7 cellular contexts compared by ENCODE assay signal in the genomic region with DNA sequence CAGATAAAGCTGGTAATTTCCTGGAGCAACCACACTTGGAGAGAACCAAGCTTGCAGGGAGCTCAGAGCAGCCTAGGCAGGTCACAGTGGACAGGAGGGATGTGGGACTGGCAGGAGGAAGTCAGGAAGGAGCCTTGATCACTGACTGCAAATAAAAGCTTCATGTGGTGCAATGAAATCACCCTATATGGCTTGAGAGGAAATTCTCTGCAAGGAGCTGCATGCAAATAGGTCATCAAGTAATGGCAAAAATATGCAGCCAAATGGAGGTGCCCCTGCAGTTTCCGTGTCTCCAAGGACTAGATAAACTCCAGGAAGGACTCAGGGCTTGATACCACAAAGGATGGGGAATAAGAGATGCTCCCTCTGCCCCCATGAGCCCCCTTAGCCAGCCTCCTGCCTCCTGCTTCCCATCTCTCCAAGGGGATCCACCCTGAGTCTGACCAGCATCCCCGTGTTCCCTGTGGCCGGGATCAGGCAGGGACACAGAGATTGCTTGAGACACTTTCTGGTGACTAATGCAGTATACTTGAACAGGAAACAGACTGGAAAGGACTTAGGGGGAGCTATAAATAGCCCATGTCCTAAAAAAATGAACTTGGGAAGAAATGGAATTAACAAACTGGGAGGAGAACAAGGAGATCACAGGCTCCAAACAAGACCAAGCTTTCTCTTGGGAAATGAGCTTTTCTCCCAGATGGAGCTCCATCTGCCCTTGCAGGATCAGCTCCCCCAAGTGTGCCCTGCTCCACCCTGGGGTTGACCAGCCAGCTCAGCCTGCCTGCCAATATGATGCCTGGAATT. TPM values are rescaled to one million over a fixed set of nuclear protein-coding genes. Genes with fewer than 3 reads are reported as not detected.
DNase-seq lines count a peak whose midpoint lies in the region; ATAC-seq and TF ChIP-seq lines count a peak whose summit lies in the region.

No MANE protein-coding gene starts in this region.

- no peaks in the 10 kb centered on the region for H3K9me3 ChIP-seq in neural progenitor cell (ENCODE audit: low read depth)

- peak; percentile 92 for DNase-seq in HFF-Myc (ENCODE audit: extremely low read depth, low read depth)
- DNase-seq in T-cell = no peak
- DNase-seq in fibroblast of mammary gland (ENCODE audit: low read depth) = peak; percentile 98
- peak; percentile 90 for DNase-seq in posterior vena cava (ENCODE audit: low spot score)
- no peak for DNase-seq in activated effector memory CD4-positive, alpha-beta T cell treated with Interleukin-2 at 50 U/mL for 16 hours
- no peak for DNase-seq in neural progenitor cell (ENCODE audit: low spot score)

- POLR2A ChIA-PET in T-cell (lab: Charles Lee) = interaction anchor here in 1 of 2 donors (1.5 kb wide), 1 partner anchor 19 kb away, joined by 3 read pairs; no protein-coding TSS in a partner anchor

- H2AFZ ChIP-seq in neural progenitor cell (replicated peaks) = no peak overlapping the region

- H3K4me1 Mint-ChIP-seq in T-cell = peaks cover 60 to 63% (median 61%) of the 10 kb centered on the region in 3 donors
- peaks cover 12% of the 10 kb centered on the region for H3K4me1 Mint-ChIP-seq in stimulated activated memory B cell treated with anti-CD40 and anti-IgM and Interleukin-4, amounts not matched to agents 10 μg/mL and 1 μg/mL and 100 μg/mL, for 72 hours
- peaks cover 49% of the 10 kb centered on the region for H3K4me1 Mint-ChIP-seq in neural progenitor cell

- H3K4me3 Mint-ChIP-seq in T-cell (peak overlapping the region in 2 of 3 donors; percentile 52 to 53), neural progenitor cell (no peak overlapping the region)
- H3K4me3 Mint-ChIP-seq in stimulated activated memory B cell treated with anti-CD40 and anti-IgM and Interleukin-4, amounts not matched to agents 10 μg/mL and 1 μg/mL and 100 μg/mL, for 72 hours = no peak overlapping the region

- no peaks in the 10 kb centered on the region for H4K20me1 ChIP-seq in neural progenitor cell (ENCODE audit: low read depth)

- no peak overlapping the region for H3K9ac ChIP-seq in neural progenitor cell

- H3K9me3 Mint-ChIP-seq in T-cell (peaks cover 0 to 3% (median 0%) of the 10 kb centered on the region in 3 donors), neural progenitor cell (no peaks in the 10 kb centered on the region)
- peaks cover 3% of the 10 kb centered on the region for H3K9me3 Mint-ChIP-seq in stimulated activated memory B cell treated with anti-CD40 and anti-IgM and Interleukin-4, amounts not matched to agents 10 μg/mL and 1 μg/mL and 100 μg/mL, for 72 hours

- no peaks in the 10 kb centered on the region for H3K36me3 ChIP-seq in neural progenitor cell

- no peak overlapping the region for H3K4me2 ChIP-seq in neural progenitor cell

- H3K27me3 ChIP-seq in neural progenitor cell = no peaks in the 10 kb centered on the region

- peaks cover 2% of the 10 kb centered on the region for H3K4me1 ChIP-seq in neural progenitor cell

- TF ChIP-seq CTCF in HFF-Myc (IDR thresholded peaks at IDR 0.05; ENCODE audit: low read depth, low read length, missing control alignments) = no peak
- no peak for TF ChIP-seq CTCF in fibroblast of mammary gland (conservative IDR thresholded peaks at IDR 0.05; ENCODE audit: control insufficient read depth, insufficient read depth, low read depth, low read length)
- TF ChIP-seq CTCF in neural progenitor cell (IDR thresholded peaks at IDR 0.05) = no peak

- no peak for ATAC-seq in T-cell (replicated peaks in 1 of 4)
- ATAC-seq in stimulated activated memory B cell treated with anti-CD40 and anti-IgM and Interleukin-4, amounts not matched to agents 10 μg/mL and 1 μg/mL and 100 μg/mL, for 72 hours = no peak

- H3K27ac ChIP-seq in neural progenitor cell = no peak overlapping the region

- no peaks in the 10 kb centered on the region for H3K27me3 Mint-ChIP-seq in T-cell
- peaks cover 18% of the 10 kb centered on the region for H3K27me3 Mint-ChIP-seq in stimulated activated memory B cell treated with anti-CD40 and anti-IgM and Interleukin-4, amounts not matched to agents 10 μg/mL and 1 μg/mL and 100 μg/mL, for 72 hours
- H3K27me3 Mint-ChIP-seq in neural progenitor cell (ENCODE audit: insufficient read depth, low read depth) = peaks cover 16% of the 10 kb centered on the region

- intact Hi-C loops in posterior vena cava (cut with DNase I) = loop anchor here in 1 of 2 donors (5.0 kb wide), 1 partner anchor 39 kb away; no protein-coding TSS in a partner anchor

- CTCF ChIA-PET in T-cell (lab: Charles Lee) = interaction anchor here (0.6 to 1.7 kb wide), 7 partner anchors 16 to 201 kb away, joined by 3 to 6 read pairs (median 3); no protein-coding TSS in a partner anchor

- H3K27ac Mint-ChIP-seq in T-cell (peak overlapping the region; percentile 82 to 85), neural progenitor cell (no peak overlapping the region)
- H3K27ac Mint-ChIP-seq in stimulated activated memory B cell treated with anti-CD40 and anti-IgM and Interleukin-4, amounts not matched to agents 10 μg/mL and 1 μg/mL and 100 μg/mL, for 72 hours = no peak overlapping the region

- no peaks in the 10 kb centered on the region for H3K79me2 ChIP-seq in neural progenitor cell (ENCODE audit: low read depth)

- H3K36me3 Mint-ChIP-seq in T-cell (no peaks in the 10 kb centered on the region), neural progenitor cell (no peaks in the 10 kb centered on the region)
- no peaks in the 10 kb centered on the region for H3K36me3 Mint-ChIP-seq in stimulated activated memory B cell treated with anti-CD40 and anti-IgM and Interleukin-4, amounts not matched to agents 10 μg/mL and 1 μg/mL and 100 μg/mL, for 72 hours

- H3K4me3 ChIP-seq in HFF-Myc (replicated peaks; ENCODE audit: low read depth, low read length) = peak overlapping the region; percentile 30
- H3K4me3 ChIP-seq in fibroblast of mammary gland (ENCODE audit: control insufficient read depth, low read depth, low read length) = peak overlapping the region; percentile 19
- H3K4me3 ChIP-seq in neural progenitor cell = no peak overlapping the region

- peaks cover 2% of the 10 kb centered on the region for H3F3A ChIP-seq in neural progenitor cell (ENCODE audit: low read depth)

RNA-seq across cellular contexts. Expression of a gene that starts 23.9 kb away (rescaled TPM):
- total RNA-seq in T-cell (10 to 100 TPM; 13.7 to 38.7 (median 22.9) TPM), posterior vena cava (100 to 1,000 TPM; 151 to 231 TPM), neural progenitor cell (ENCODE audit: low replicate concordance) (0.60 and 0.68 TPM in 2 replicates)

Comparison
In these comparisons a context has a peak if more than half of its experiments do, and no peak if none do; other contexts are left out.
1. DNase-seq: peak in HFF-Myc (single experiment), fibroblast of mammary gland (single experiment) and posterior vena cava (single experiment); none in T-cell (0 of 34), activated effector memory CD4-positive, alpha-beta T cell treated with Interleukin-2 at 50 U/mL for 16 hours (single experiment) and neural progenitor cell (single experiment).
2. H3K27ac Mint-ChIP-seq: peak in T-cell (2 of 2); none in stimulated activated memory B cell treated with anti-CD40 and anti-IgM and Interleukin-4, amounts not matched to agents 10 μg/mL and 1 μg/mL and 100 μg/mL, for 72 hours (single experiment) and neural progenitor cell (single experiment).
3. H3K4me3 Mint-ChIP-seq: peak in T-cell (2 of 3); none in stimulated activated memory B cell treated with anti-CD40 and anti-IgM and Interleukin-4, amounts not matched to agents 10 μg/mL and 1 μg/mL and 100 μg/mL, for 72 hours (single experiment) and neural progenitor cell (single experiment).